ENCODE assay signal across 1 cellular context in genomic region chr17:59357929-59358328, GRCh38.
TF ChIP-seq lines count a peak whose summit lies in the region.

No MANE protein-coding gene starts in this region.

TF ChIP-seq in IMR-90, 13 proteins besides CTCF, POLR2A, EP300 and RAD21 (continued from another document):
- TF ChIP-seq SMC3 (IDR thresholded peaks at IDR 0.05; ENCODE audit: low read depth, low read length) (0 out of 2 replicates have a peak, but pooled peaks have one; percentile 8), FOS (IDR thresholded peaks at IDR 0.05; ENCODE audit: low read depth, low read length) (0 out of 2 replicates have a peak, but pooled peaks have one; percentile 3), BHLHE40 (IDR thresholded peaks at IDR 0.05; ENCODE audit: low read depth, low read length) (no peak)
TF ChIP-seq in IMR-90: peak in this region for 2.
